In the genomic region with DNA sequence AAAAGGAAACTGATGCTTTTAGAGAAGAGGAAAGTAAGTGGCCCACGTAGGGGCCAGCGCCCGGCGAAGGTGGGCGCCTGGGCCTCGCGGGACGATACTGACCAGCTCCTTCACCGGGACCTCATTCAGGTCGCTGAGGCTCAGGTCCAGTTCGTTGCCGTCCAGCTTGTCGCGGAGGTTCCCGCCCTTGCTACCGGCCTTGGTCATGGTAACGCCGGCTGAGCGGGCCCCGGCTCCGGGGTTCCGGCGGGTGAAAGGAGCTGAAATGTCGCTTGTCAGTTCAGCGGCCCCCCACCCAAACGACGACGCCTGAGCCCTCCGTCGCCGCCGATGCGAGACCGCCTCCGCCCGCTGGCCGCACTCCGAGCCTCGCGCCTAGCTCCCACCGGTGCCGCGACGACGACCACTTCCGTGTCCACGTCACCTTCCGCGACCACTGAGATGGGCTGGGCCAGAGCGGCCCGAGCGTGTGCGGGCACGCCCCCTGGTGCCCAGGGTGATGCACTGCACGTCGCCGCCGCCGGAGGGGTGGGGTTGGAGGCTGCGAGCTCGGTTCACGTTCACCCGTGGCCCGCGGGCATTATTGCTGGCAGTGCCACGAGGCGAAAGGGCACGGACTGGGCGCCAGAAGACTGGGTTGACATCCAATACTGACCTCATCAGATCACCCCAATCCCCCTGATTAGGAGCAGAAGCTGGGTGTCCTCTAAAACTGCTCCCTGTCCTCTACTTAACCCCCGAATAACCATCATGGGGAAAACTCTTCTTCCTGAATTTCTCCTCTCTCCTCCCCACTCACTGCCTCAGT, we compare ENCODE assay signal across 8 cellular contexts. TPM values are rescaled to one million over a fixed set of nuclear protein-coding genes. Genes with fewer than 3 reads are reported as not detected.
DNase-seq lines count a peak whose midpoint lies in the region; ATAC-seq and TF ChIP-seq lines count a peak whose summit lies in the region.

A gene (minus strand): TSS at position 413 of the 808 bp plus-strand sequence. CDS start 206 bp downstream, at position 207.

- peak within 1 kb of the TSS; percentile 100 for H3K9ac ChIP-seq in mesenchymal stem cell (ENCODE audit: low read length)

- peaks cover 32 to 39% of the 10 kb centered on the region in 2 donors for H3K4me1 Mint-ChIP-seq in effector memory CD8-positive, alpha-beta T cell (ENCODE audit: low read depth in 2 of 2)

- peak within 1 kb of the TSS; percentile 94 to 97 for H3K27ac Mint-ChIP-seq in effector memory CD8-positive, alpha-beta T cell

- peak within 1 kb of the TSS; percentile 63 for H2AK5ac ChIP-seq in mesenchymal stem cell (ENCODE audit: low read length, severe bottlenecking)

- H3K9me3 Mint-ChIP-seq in effector memory CD8-positive, alpha-beta T cell, result no peaks in the 10 kb centered on the region

- H3K4me3 Mint-ChIP-seq in effector memory CD8-positive, alpha-beta T cell, result peak within 1 kb of the TSS; percentile 91 to 94

- 1% methylated on average over 68 of the region's 70 CpGs for WGBS in mesenchymal stem cell

- H3K14ac ChIP-seq in mesenchymal stem cell (ENCODE audit: low read length in 2 of 2), result peak within 1 kb of the TSS; percentile 94 to 97

- H3K27ac ChIP-seq in HL-60 (replicated peaks) (peak within 1 kb of the TSS; percentile 86), mesenchymal stem cell (ENCODE audit: low read length, poor library complexity, severe bottlenecking) (peak within 1 kb of the TSS; percentile 63)

- H3K27me3 Mint-ChIP-seq in effector memory CD8-positive, alpha-beta T cell, result peaks cover 0 to 9% of the 10 kb centered on the region in 2 donors

- TF ChIP-seq CTCF in HL-60 (IDR thresholded peaks at IDR 0.05; ENCODE audit: insufficient read depth, low read length), result peak; percentile 93

- peak within 1 kb of the TSS; percentile 98 for H4K8ac ChIP-seq in mesenchymal stem cell (ENCODE audit: low read length)

- peak within 1 kb of the TSS; percentile 86 to 91 for H3K4ac ChIP-seq in mesenchymal stem cell (ENCODE audit: low read depth in 1 of 2, low read length in 2 of 2)

- peak within 1 kb of the TSS; percentile 93 to 95 for H3K18ac ChIP-seq in mesenchymal stem cell (ENCODE audit: low read depth in 1 of 2, low read length in 2 of 2)

- peak within 1 kb of the TSS; percentile 46 for H2BK5ac ChIP-seq in mesenchymal stem cell (ENCODE audit: low read depth, low read length, poor library complexity, severe bottlenecking)

- peak; percentile 82 for DNase-seq in COLO668 (lab: John Stamatoyannopoulos, UW; ENCODE audit: unreplicated experiment)
- DNase-seq in HL-60 (ENCODE audit: low read depth in 1 of 2, low spot score in 1 of 2), result peak; percentile 83 to 90
- DNase-seq in NK-92 (lab: John Stamatoyannopoulos, UW; ENCODE audit: unreplicated experiment), result peak; percentile 42
- peak; percentile 79 to 88 for DNase-seq in activated CD8-positive, alpha-beta memory T cell treated with anti-CD3 and anti-CD28 coated beads for 4 hours (ENCODE audit: low read depth in 2 of 2)
- peak; percentile 95 to 98 (median 97) for DNase-seq in effector memory CD8-positive, alpha-beta T cell
- DNase-seq in mesenchymal stem cell, result peak; percentile 84
- peak; percentile 73 for DNase-seq in stimulated activated CD8-positive, alpha-beta memory T cell treated with anti-CD3 and anti-CD28 coated beads, Interleukin-12 subunit alpha, Interleukin-12 subunit beta, amount 100 ng/mL, for 24 hours (ENCODE audit: extremely low read depth)

- peaks cover 25 to 28% of the 10 kb centered on the region in 2 experiments for H3K36me3 ChIP-seq in mesenchymal stem cell (ENCODE audit: control insufficient read depth in 1 of 2, insufficient read depth in 2 of 2, low read depth in 1 of 2, low read length in 2 of 2)

- H3K27me3 ChIP-seq in HL-60 (ENCODE audit: insufficient read depth, poor library complexity, severe bottlenecking), result no peaks in the 10 kb centered on the region
- no peaks in the 10 kb centered on the region for H3K27me3 ChIP-seq in mesenchymal stem cell (ENCODE audit: control insufficient read depth in 1 of 2, insufficient read depth in 1 of 2, low read length in 2 of 2)

- peak; percentile 91 for ATAC-seq in GM19455 (IDR thresholded peaks at IDR 0.05; ENCODE audit: unreplicated experiment)
- ATAC-seq in effector memory CD8-positive, alpha-beta T cell (replicated peaks), result peak; percentile 98

- peak within 1 kb of the TSS; percentile 90 for H4K91ac ChIP-seq in mesenchymal stem cell (ENCODE audit: low read length)

- H2AFZ ChIP-seq in mesenchymal stem cell (ENCODE audit: low read depth, low read length), result peak within 1 kb of the TSS; percentile 59

- peaks cover 15% of the 10 kb centered on the region for H3K79me1 ChIP-seq in mesenchymal stem cell (replicated peaks; ENCODE audit: low read length, poor library complexity, severe bottlenecking)

- peak within 1 kb of the TSS; percentile 97 for H3K4me3 ChIP-seq in HL-60 (replicated peaks; ENCODE audit: insufficient read depth, low read length)
- peak within 1 kb of the TSS; percentile 94 to 97 for H3K4me3 ChIP-seq in mesenchymal stem cell (ENCODE audit: insufficient read depth in 1 of 2, low read depth in 1 of 2, low read length in 2 of 2)

- H3K9me3 ChIP-seq in mesenchymal stem cell (ENCODE audit: control insufficient read depth, low read length), result no peaks in the 10 kb centered on the region

- peak within 1 kb of the TSS; percentile 96 for H3K4me2 ChIP-seq in mesenchymal stem cell (ENCODE audit: low read length, poor library complexity, severe bottlenecking)

- peak within 1 kb of the TSS; percentile 73 for H2BK120ac ChIP-seq in mesenchymal stem cell (ENCODE audit: low read depth, low read length)

- H3K23ac ChIP-seq in mesenchymal stem cell (ENCODE audit: low read length in 2 of 2), result peak within 1 kb of the TSS; percentile 14 to 96

- peaks cover 8% of the 10 kb centered on the region for H3K4me1 ChIP-seq in mesenchymal stem cell (ENCODE audit: control insufficient read depth, insufficient read depth, low read depth, low read length)

- peaks cover 40% of the 10 kb centered on the region for H3K36me3 Mint-ChIP-seq in effector memory CD8-positive, alpha-beta T cell (ENCODE audit: insufficient read depth)

- no peak within 1 kb of the TSS for H2BK12ac ChIP-seq in mesenchymal stem cell (ENCODE audit: low read length in 2 of 2)

- H2BK15ac ChIP-seq in mesenchymal stem cell (ENCODE audit: low read depth, poor library complexity, severe bottlenecking), result peak within 1 kb of the TSS; percentile 90

RNA-seq across cellular contexts. Expression of the gene that starts here (rescaled TPM):
- 126 TPM for polyA plus RNA-seq in mesenchymal stem cell (2013, experiment 1 of 2)
- polyA plus RNA-seq in mesenchymal stem cell (2013, experiment 2 of 2), result 126 TPM

Comparison
In these comparisons a context has a peak if more than half of its experiments do, and no peak if none do; other contexts are left out.
1. Peak in every context shown above with its lines: DNase-seq, ATAC-seq, H3K4me3 ChIP-seq and H3K27ac ChIP-seq.
2. DNase-seq: peak in every context shown above with its lines; median percentile 97 in effector memory CD8-positive, alpha-beta T cell; 86 in HL-60; 84 in mesenchymal stem cell; 84 in activated CD8-positive, alpha-beta memory T cell treated with anti-CD3 and anti-CD28 coated beads for 4 hours; 82 in COLO668; 73 in stimulated activated CD8-positive, alpha-beta memory T cell treated with anti-CD3 and anti-CD28 coated beads, Interleukin-12 subunit alpha, Interleukin-12 subunit beta, amount 100 ng/mL, for 24 hours; 42 in NK-92.